26 cellular contexts compared by ENCODE assay signal in genomic region chr20:61644387-61645076, GRCh38.
"Had no signal": no experiment of that assay in that cellular context is flagged by ENCODE, and none has a peak within 500 bp of the region (broad histone marks: within the 10 kb centered on the region; RNA-seq: fewer than 3 reads in every experiment).

No MANE protein-coding gene starts in this region.

- H3K4me1 ChIP-seq: adrenal gland had no signal

- ATAC-seq: activated CD8-positive, alpha-beta T cell treated with anti-CD3 and anti-CD28 coated beads, Interleukin-2, amount 10 ng/mL, durations not matched to agents 7 days and 5 days; Panc1; T-helper 17 cell; WTC11 had no signal

- DNase-seq: activated CD4-positive, alpha-beta T cell treated with anti-CD3 and anti-CD28 coated beads for 48 hours; activated CD4-positive, alpha-beta T cell treated with anti-CD3 and anti-CD28 coated beads, Interleukin-2, amount 50 U/mL, for 4 hours; activated CD4-positive, CD25-positive, alpha-beta regulatory T cell treated with anti-CD3 and anti-CD28 coated beads, Interleukin-2, amount 50 U/mL, for 72 hours; activated CD8-positive, alpha-beta memory T cell treated with anti-CD3 and anti-CD28 coated beads, Interleukin-2, amount 50 U/mL, for 48 hours; activated CD8-positive, alpha-beta T cell treated with anti-CD3 and anti-CD28 coated beads, Interleukin-2, amount 10 ng/mL, durations not matched to agents 7 days and 5 days; activated naive CD4-positive, alpha-beta T cell treated with anti-CD3 and anti-CD28 coated beads, Interleukin-2, amount 50 U/mL, for 16 hours; activated naive CD8-positive, alpha-beta T cell treated with anti-CD3 and anti-CD28 coated beads, Interleukin-2, amount 10 ng/mL, durations not matched to agents 7 days and 5 days; activated T-cell treated with anti-CD3 and anti-CD28 coated beads, Interleukin-2, amount 50 U/mL, for 1 hour; adrenal gland; anterior cingulate cortex; MG63; MV-4-11; NCI-H1092 treated with DMSO at 0.1 percent for 48 hours; NCI-H1436; NCI-H1694 treated with DMSO at 0.1 percent for 48 hours; NCI-H2081; NCI-H510A treated with DMSO at 0.1 percent for 48 hours; NCI-H69; NK-92 treated with Interleukin-12 subunit alpha and Interleukin-12 subunit beta, amount 100 ng/mL, for 24 hours; OCI-M1; RPMI8226; SHP77; T-helper 17 cell; T-helper 9 cell had no signal

- H3K27me3 ChIP-seq: adrenal gland, MG63 had no signal

- H3K36me3 ChIP-seq: adrenal gland, MG63 had no signal

- H3K36me3 Mint-ChIP-seq: activated naive CD8-positive, alpha-beta T cell treated with anti-CD3 and anti-CD28 coated beads, Interleukin-2, amount 10 ng/mL, durations not matched to agents 7 days and 5 days had no signal

- H3K9me3 ChIP-seq: adrenal gland, MG63 had no signal

- H3K4me3 ChIP-seq: adrenal gland, MG63 had no signal

- H3K4me3 Mint-ChIP-seq: activated CD8-positive, alpha-beta T cell treated with anti-CD3 and anti-CD28 coated beads, Interleukin-2, amount 10 ng/mL, durations not matched to agents 7 days and 5 days; activated naive CD8-positive, alpha-beta T cell treated with anti-CD3 and anti-CD28 coated beads, Interleukin-2, amount 10 ng/mL, durations not matched to agents 7 days and 5 days; T-helper 17 cell; WTC11 had no signal

- H3K4me1 Mint-ChIP-seq: activated naive CD8-positive, alpha-beta T cell treated with anti-CD3 and anti-CD28 coated beads, Interleukin-2, amount 10 ng/mL, durations not matched to agents 7 days and 5 days; T-helper 17 cell had no signal

- H3K9me3 Mint-ChIP-seq: activated naive CD8-positive, alpha-beta T cell treated with anti-CD3 and anti-CD28 coated beads, Interleukin-2, amount 10 ng/mL, durations not matched to agents 7 days and 5 days had no signal

- H3K27ac Mint-ChIP-seq: activated CD8-positive, alpha-beta T cell treated with anti-CD3 and anti-CD28 coated beads, Interleukin-2, amount 10 ng/mL, durations not matched to agents 7 days and 5 days; activated naive CD8-positive, alpha-beta T cell treated with anti-CD3 and anti-CD28 coated beads, Interleukin-2, amount 10 ng/mL, durations not matched to agents 7 days and 5 days; T-helper 17 cell; WTC11 had no signal
